In the genomic region with DNA sequence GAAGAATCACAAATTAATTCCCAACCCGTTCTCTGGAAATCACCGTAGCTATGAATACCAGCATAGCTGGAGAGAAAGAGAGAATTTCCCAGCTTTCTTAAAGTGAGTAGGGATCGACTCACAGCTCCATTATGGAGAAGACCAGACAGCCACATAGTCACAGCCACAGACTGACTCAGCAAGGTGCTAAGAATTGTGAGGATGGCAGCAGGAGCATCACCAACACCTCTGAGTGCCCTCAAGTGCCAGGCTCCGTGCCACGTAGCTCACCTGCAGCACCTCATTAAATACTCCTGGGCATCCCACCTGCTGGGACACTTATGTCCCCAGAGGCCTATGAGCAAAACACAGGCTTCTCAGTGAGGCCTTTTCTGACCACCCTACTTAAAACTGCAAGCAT, we compare ENCODE assay signal across 1 cellular context.
TF ChIP-seq lines count a peak whose summit lies in the region.

No MANE protein-coding gene starts in this region.

TF ChIP-seq in HCT116, 20 proteins besides CTCF, POLR2A, EP300 and RAD21:
- TF ChIP-seq ZNF274 (IDR thresholded peaks at IDR 0.05; ENCODE audit: low read depth, low read length) (no peak), SP1 (IDR thresholded peaks at IDR 0.05; ENCODE audit: low read depth) (no peak), ELF1 (IDR thresholded peaks at IDR 0.05; ENCODE audit: borderline replicate concordance, low read depth) (no peak), CBX3 (IDR thresholded peaks at IDR 0.05; ENCODE audit: low read depth) (no peak), TCF7L2 (IDR thresholded peaks at IDR 0.05; ENCODE audit: borderline replicate concordance, extremely low read depth, insufficient read depth, insufficient read length) (no peak), JUND (IDR thresholded peaks at IDR 0.05) (no peak), SRF (IDR thresholded peaks at IDR 0.05; ENCODE audit: low read depth) (no peak), POLR2AphosphoS5 (IDR thresholded peaks at IDR 0.05; ENCODE audit: low read depth, low read length) (no peak), FOSL1 (IDR thresholded peaks at IDR 0.05; ENCODE audit: low read depth) (no peak), SIN3A (IDR thresholded peaks at IDR 0.05; ENCODE audit: low read depth) (no peak), CEBPB (IDR thresholded peaks at IDR 0.05; ENCODE audit: low read depth) (no peak)
- TF ChIP-seq, protein P1, sequence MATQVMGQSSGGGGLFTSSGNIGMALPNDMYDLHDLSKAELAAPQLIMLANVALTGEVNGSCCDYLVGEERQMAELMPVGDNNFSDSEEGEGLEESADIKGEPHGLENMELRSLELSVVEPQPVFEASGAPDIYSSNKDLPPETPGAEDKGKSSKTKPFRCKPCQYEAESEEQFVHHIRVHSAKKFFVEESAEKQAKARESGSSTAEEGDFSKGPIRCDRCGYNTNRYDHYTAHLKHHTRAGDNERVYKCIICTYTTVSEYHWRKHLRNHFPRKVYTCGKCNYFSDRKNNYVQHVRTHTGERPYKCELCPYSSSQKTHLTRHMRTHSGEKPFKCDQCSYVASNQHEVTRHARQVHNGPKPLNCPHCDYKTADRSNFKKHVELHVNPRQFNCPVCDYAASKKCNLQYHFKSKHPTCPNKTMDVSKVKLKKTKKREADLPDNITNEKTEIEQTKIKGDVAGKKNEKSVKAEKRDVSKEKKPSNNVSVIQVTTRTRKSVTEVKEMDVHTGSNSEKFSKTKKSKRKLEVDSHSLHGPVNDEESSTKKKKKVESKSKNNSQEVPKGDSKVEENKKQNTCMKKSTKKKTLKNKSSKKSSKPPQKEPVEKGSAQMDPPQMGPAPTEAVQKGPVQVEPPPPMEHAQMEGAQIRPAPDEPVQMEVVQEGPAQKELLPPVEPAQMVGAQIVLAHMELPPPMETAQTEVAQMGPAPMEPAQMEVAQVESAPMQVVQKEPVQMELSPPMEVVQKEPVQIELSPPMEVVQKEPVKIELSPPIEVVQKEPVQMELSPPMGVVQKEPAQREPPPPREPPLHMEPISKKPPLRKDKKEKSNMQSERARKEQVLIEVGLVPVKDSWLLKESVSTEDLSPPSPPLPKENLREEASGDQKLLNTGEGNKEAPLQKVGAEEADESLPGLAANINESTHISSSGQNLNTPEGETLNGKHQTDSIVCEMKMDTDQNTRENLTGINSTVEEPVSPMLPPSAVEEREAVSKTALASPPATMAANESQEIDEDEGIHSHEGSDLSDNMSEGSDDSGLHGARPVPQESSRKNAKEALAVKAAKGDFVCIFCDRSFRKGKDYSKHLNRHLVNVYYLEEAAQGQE (IDR thresholded peaks at IDR 0.05; ENCODE audit: low read depth): no peak
- TF ChIP-seq, protein P2, sequence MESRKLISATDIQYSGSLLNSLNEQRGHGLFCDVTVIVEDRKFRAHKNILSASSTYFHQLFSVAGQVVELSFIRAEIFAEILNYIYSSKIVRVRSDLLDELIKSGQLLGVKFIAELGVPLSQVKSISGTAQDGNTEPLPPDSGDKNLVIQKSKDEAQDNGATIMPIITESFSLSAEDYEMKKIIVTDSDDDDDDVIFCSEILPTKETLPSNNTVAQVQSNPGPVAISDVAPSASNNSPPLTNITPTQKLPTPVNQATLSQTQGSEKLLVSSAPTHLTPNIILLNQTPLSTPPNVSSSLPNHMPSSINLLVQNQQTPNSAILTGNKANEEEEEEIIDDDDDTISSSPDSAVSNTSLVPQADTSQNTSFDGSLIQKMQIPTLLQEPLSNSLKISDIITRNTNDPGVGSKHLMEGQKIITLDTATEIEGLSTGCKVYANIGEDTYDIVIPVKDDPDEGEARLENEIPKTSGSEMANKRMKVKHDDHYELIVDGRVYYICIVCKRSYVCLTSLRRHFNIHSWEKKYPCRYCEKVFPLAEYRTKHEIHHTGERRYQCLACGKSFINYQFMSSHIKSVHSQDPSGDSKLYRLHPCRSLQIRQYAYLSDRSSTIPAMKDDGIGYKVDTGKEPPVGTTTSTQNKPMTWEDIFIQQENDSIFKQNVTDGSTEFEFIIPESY (IDR thresholded peaks at IDR 0.05; ENCODE audit: extremely low read depth, insufficient replicate concordance, low read length): no peak
